In the genomic region with DNA sequence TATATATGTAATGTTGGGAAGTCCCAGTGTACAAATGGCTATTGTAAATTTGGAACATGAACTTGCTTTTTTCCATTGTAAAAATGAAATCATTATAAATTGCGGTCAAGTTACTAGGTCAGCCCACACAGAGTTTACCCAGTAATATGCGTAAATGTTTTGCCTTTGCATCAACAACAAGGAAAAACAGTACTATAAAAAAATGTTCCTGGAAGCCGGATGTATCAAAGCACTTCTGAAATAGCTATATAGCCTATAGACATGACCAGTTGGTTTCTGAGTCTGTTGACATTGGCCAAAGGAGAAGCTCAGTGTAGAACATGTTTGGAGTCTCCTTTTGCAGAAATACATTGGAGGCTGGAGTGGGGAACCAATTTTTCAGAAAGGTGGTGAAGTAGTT, we compare ENCODE assay signal across 26 cellular contexts. TPM values are rescaled to one million over a fixed set of nuclear protein-coding genes. Genes with fewer than 3 reads are reported as not detected.
DNase-seq lines count a peak whose midpoint lies in the region; ATAC-seq and TF ChIP-seq lines count a peak whose summit lies in the region.
"Had no signal": no experiment of that assay in that cellular context is flagged by ENCODE, and none has a peak within 500 bp of the region (broad histone marks: within the 10 kb centered on the region; RNA-seq: fewer than 3 reads in every experiment).

No MANE protein-coding gene starts in this region.

- peaks cover 65% of the 10 kb centered on the region for H3K4me1 Mint-ChIP-seq in activated T-cell treated with anti-CD3 and anti-CD28 coated beads, Interleukin-2, amount 50 U/mL, for 24 hours (ENCODE audit: low read depth)
- peaks cover 36% of the 10 kb centered on the region; the same call in 2 of the 3 replicates for H3K4me1 Mint-ChIP-seq in GM23338

- H3K4me3 ChIP-seq in GM23338 (no peak overlapping the region), osteoblast (ENCODE audit: insufficient read depth, low read length) (no peak overlapping the region), HAP-1 (no peak overlapping the region)
- H3K4me3 ChIP-seq: A549, PC-9, prostate gland had no signal

- H3K4me1 ChIP-seq in GM23338 (ENCODE audit: insufficient read depth) (peaks cover 15% of the 10 kb centered on the region), osteoblast (ENCODE audit: insufficient read depth, low read length) (peaks cover 31% of the 10 kb centered on the region), HAP-1 (peaks cover 2% of the 10 kb centered on the region; the same call in 1 of the 2 replicates)
- H3K4me1 ChIP-seq: prostate gland had no signal

- peak overlapping the region; percentile 36; the same call in 1 of the 2 replicates for H3K27ac ChIP-seq in GM23338 (ENCODE audit: low read depth)
- H3K27ac ChIP-seq in osteoblast (ENCODE audit: low read depth, low read length) = peak overlapping the region; percentile 52
- H3K27ac ChIP-seq: A549, PC-9, prostate gland had no signal

- no peak for ATAC-seq in GM23338
- no peak for ATAC-seq in HG03196 (IDR thresholded peaks at IDR 0.05; ENCODE audit: unreplicated experiment)
- ATAC-seq: A549, left cardiac atrium had no signal

- H3K36me3 Mint-ChIP-seq in activated T-cell treated with anti-CD3 and anti-CD28 coated beads, Interleukin-2, amount 50 U/mL, for 24 hours (ENCODE audit: low read depth) = peaks cover 67% of the 10 kb centered on the region
- peaks cover 37% of the 10 kb centered on the region for H3K36me3 Mint-ChIP-seq in GM23338 (ENCODE audit: low read depth)

- H3F3A ChIP-seq in GM23338 (replicated peaks; ENCODE audit: low read depth) = no peaks in the 10 kb centered on the region

- H3K36me3 ChIP-seq in GM23338 (ENCODE audit: insufficient read depth) = peaks cover 33% of the 10 kb centered on the region
- H3K36me3 ChIP-seq in osteoblast (ENCODE audit: insufficient read depth, low read length) = peaks cover 32% of the 10 kb centered on the region
- peaks cover 34% of the 10 kb centered on the region for H3K36me3 ChIP-seq in HAP-1 (replicated peaks)

- no peak overlapping the region for H3K4me2 ChIP-seq in GM23338
- peak overlapping the region; percentile 29 for H3K4me2 ChIP-seq in osteoblast (ENCODE audit: insufficient read depth, low read length)
- H3K4me2 ChIP-seq: A549, PC-9 had no signal

- in situ Hi-C loops in HAP-1 (cut with MboI; ENCODE audit: low sequenced_read_pairs) = no loop called here

- H3K9me3 ChIP-seq in osteoblast (ENCODE audit: low read depth, low read length) (no peaks in the 10 kb centered on the region), HAP-1 (no peaks in the 10 kb centered on the region)
- H3K9me3 ChIP-seq: A549, prostate gland had no signal

- no peak for DNase-seq in activated T-cell treated with anti-CD3 and anti-CD28 coated beads, Interleukin-2, amount 50 U/mL, for 24 hours
- DNase-seq in activated T-cell treated with anti-CD3 and anti-CD28 coated beads, Interleukin-2, amount 50 U/mL, for 48 hours = no peak
- DNase-seq in GM23338 (ENCODE audit: low spot score) (no peak), fibroblast of gingiva (ENCODE audit: low read depth) (peak; percentile 29), osteoblast (ENCODE audit: insufficient read length, low spot score, missing footprints) (no peak), SHP77 (lab: John Stamatoyannopoulos, UW) (no peak), HAP-1 (ENCODE audit: low spot score in 2 of 2) (no peak)
- DNase-seq: activated CD4-positive, alpha-beta T cell treated with anti-CD3 and anti-CD28 coated beads, Interleukin-2, amount 10 ng/mL, durations not matched to agents 7 days and 5 days; cerebellar nuclear complex; DMS53; foreskin melanocyte; IMR-90; left cardiac atrium; mesenchymal stem cell; NCI-H1092; NCI-H187; NCI-H2171 treated with DMSO at 0.1 percent for 48 hours; NCI-H524; NK-92 treated with Interleukin-12 subunit alpha and Interleukin-12 subunit beta, amount 100 ng/mL, for 24 hours; PC-9; Right ventricle myocardium superior had no signal

- no peak overlapping the region for H3K4me3 Mint-ChIP-seq in activated T-cell treated with anti-CD3 and anti-CD28 coated beads, Interleukin-2, amount 50 U/mL, for 24 hours
- no peak overlapping the region for H3K4me3 Mint-ChIP-seq in GM23338
- H3K4me3 Mint-ChIP-seq: activated CD4-positive, alpha-beta T cell treated with anti-CD3 and anti-CD28 coated beads, Interleukin-2, amount 10 ng/mL, durations not matched to agents 7 days and 5 days; stimulated activated naive CD8-positive, alpha-beta T cell treated with anti-CD3 and anti-CD28 coated beads, Interleukin-15, Interleukin-2, amounts not matched to agents 100 ng/mL and 50 ng/mL, for 24 hours; T-helper 2 cell treated with Interferon-gamma antibody and Interleukin-4, amounts not matched to agents 5 μg/mL and 100 μg/mL, for 36 hours had no signal

- no peak for TF ChIP-seq CTCF in GM23338 (conservative IDR thresholded peaks at IDR 0.05; ENCODE audit: low read depth in 2 of 2)
- TF ChIP-seq CTCF in osteoblast (IDR thresholded peaks at IDR 0.05; ENCODE audit: extremely low read depth, low read depth, low read length) = no peak

- H4K20me1 ChIP-seq in GM23338 (replicated peaks; ENCODE audit: insufficient read depth) = peaks cover 73% of the 10 kb centered on the region
- H4K20me1 ChIP-seq in osteoblast (ENCODE audit: insufficient read depth, low read length) = peaks cover 78% of the 10 kb centered on the region

- H2AFZ ChIP-seq in GM23338 = no peak overlapping the region
- no peak overlapping the region for H2AFZ ChIP-seq in osteoblast (ENCODE audit: low read length)
- H2AFZ ChIP-seq: PC-9 had no signal

- H3K9me3 Mint-ChIP-seq in activated T-cell treated with anti-CD3 and anti-CD28 coated beads, Interleukin-2, amount 50 U/mL, for 24 hours = no peaks in the 10 kb centered on the region
- no peaks in the 10 kb centered on the region for H3K9me3 Mint-ChIP-seq in GM23338
- H3K9me3 Mint-ChIP-seq: stimulated activated naive CD8-positive, alpha-beta T cell treated with anti-CD3 and anti-CD28 coated beads, Interleukin-15, Interleukin-2, amounts not matched to agents 100 ng/mL and 50 ng/mL, for 24 hours; T-helper 2 cell treated with Interferon-gamma antibody and Interleukin-4, amounts not matched to agents 5 μg/mL and 100 μg/mL, for 36 hours had no signal

- H3K79me2 ChIP-seq in GM23338 (replicated peaks; ENCODE audit: insufficient read depth) = peaks cover 100% of the 10 kb centered on the region
- H3K79me2 ChIP-seq in osteoblast (ENCODE audit: insufficient read depth, low read length) = peaks cover 87% of the 10 kb centered on the region

- no peaks in the 10 kb centered on the region for H3K27me3 Mint-ChIP-seq in activated T-cell treated with anti-CD3 and anti-CD28 coated beads, Interleukin-2, amount 50 U/mL, for 24 hours
- H3K27me3 Mint-ChIP-seq in GM23338 (ENCODE audit: insufficient read depth, low read depth, poor library complexity) = peaks cover 2% of the 10 kb centered on the region
- H3K27me3 Mint-ChIP-seq: activated CD4-positive, alpha-beta T cell treated with anti-CD3 and anti-CD28 coated beads, Interleukin-2, amount 10 ng/mL, durations not matched to agents 7 days and 5 days; stimulated activated naive CD8-positive, alpha-beta T cell treated with anti-CD3 and anti-CD28 coated beads, Interleukin-15, Interleukin-2, amounts not matched to agents 100 ng/mL and 50 ng/mL, for 24 hours had no signal

- H3K27ac Mint-ChIP-seq in activated T-cell treated with anti-CD3 and anti-CD28 coated beads, Interleukin-2, amount 50 U/mL, for 24 hours = peak overlapping the region; percentile 76
- no peak overlapping the region for H3K27ac Mint-ChIP-seq in GM23338
- H3K27ac Mint-ChIP-seq: activated CD4-positive, alpha-beta T cell treated with anti-CD3 and anti-CD28 coated beads, Interleukin-2, amount 10 ng/mL, durations not matched to agents 7 days and 5 days; T-helper 2 cell treated with Interferon-gamma antibody and Interleukin-4, amounts not matched to agents 5 μg/mL and 100 μg/mL, for 36 hours had no signal

- no peaks in the 10 kb centered on the region for H3K9me2 ChIP-seq in GM23338 (ENCODE audit: insufficient read depth)

- H3K27me3 ChIP-seq in GM23338 (ENCODE audit: insufficient read depth) = no peaks in the 10 kb centered on the region
- no peaks in the 10 kb centered on the region for H3K27me3 ChIP-seq in osteoblast (ENCODE audit: insufficient read depth, low read length)
- no peaks in the 10 kb centered on the region for H3K27me3 ChIP-seq in HAP-1 (ENCODE audit: low read depth)

TF ChIP-seq in GM23338, 12 proteins besides CTCF, POLR2A, EP300 and RAD21 (continues in another document):
- no peak for TF ChIP-seq JUNB (IDR thresholded peaks at IDR 0.05; ENCODE audit: unreplicated experiment)

RNA-seq across cellular contexts. Expression of a gene that starts 23.2 kb away (rescaled TPM):
- total RNA-seq in GM23338 (2014; rRNA removed; shearing (Covaris generic)) = 558 and 566 TPM in 2 replicates
- polyA plus RNA-seq in GM23338 (2016; fragmentation: Nextera tagmentation; extraction: Ambion mirVana) = 84.3 and 89.4 TPM in 2 replicates
- total RNA-seq in osteoblast = 1,105 and 1,165 TPM in 2 replicates
